22 cellular contexts compared by ENCODE assay signal in genomic region chr3:50817756-50818518, GRCh38.
DNase-seq lines count a peak whose midpoint lies in the region; ATAC-seq and TF ChIP-seq lines count a peak whose summit lies in the region.
"Had no signal": no experiment of that assay in that cellular context is flagged by ENCODE, and none has a peak within 500 bp of the region (broad histone marks: within the 10 kb centered on the region; RNA-seq: fewer than 3 reads in every experiment).

No MANE protein-coding gene starts in this region.

- H3K9me3 ChIP-seq in HEK293 (ENCODE audit: control insufficient read depth, insufficient read depth, low read depth, low read length) (no peaks in the 10 kb centered on the region), iPS-15b (ENCODE audit: control insufficient read depth, insufficient read depth, low read length) (no peaks in the 10 kb centered on the region)
- H3K9me3 ChIP-seq: SJSA1 had no signal

- TF ChIP-seq CTCF in HEK293 (tag by site-specific recombination; IDR thresholded peaks at IDR 0.05), result no peak

- H3K4me3 ChIP-seq in HEK293 (ENCODE audit: low read depth, low read length), result no peak overlapping the region
- H3K4me3 ChIP-seq in iPS-15b (ENCODE audit: low read depth, low read length), result no peak overlapping the region
- H3K4me3 ChIP-seq: GM12878, SJSA1 had no signal

- DNase-seq in ELF-1 (ENCODE audit: low read depth, low spot score) (peak; percentile 61), cerebellar cortex (ENCODE audit: low spot score) (peak; percentile 22), SKM-1 treated with dmso at 0.1 percent for 144 hours (lab: John Stamatoyannopoulos, UW; ENCODE audit: unreplicated experiment) (no peak), NCI-H2227 treated with DMSO at 0.1 percent for 48 hours (lab: John Stamatoyannopoulos, UW) (no peak)
- DNase-seq in activated CD8-positive, alpha-beta memory T cell treated with anti-CD3 and anti-CD28 coated beads, Interleukin-2, amount 50 U/mL, for 48 hours, result no peak
- DNase-seq: COR-L47, DMS153, EL, KBM-7, NCI-H1092 treated with DMSO at 0.1 percent for 48 hours, NCI-H187, NCI-H2171 treated with DMSO at 0.1 percent for 48 hours, NCI-H510A, OCI-M1, T-cell had no signal

- H3K36me3 ChIP-seq in HEK293 (ENCODE audit: control insufficient read depth in 2 of 2, insufficient read depth in 1 of 2, low read length in 2 of 2), result no peaks in the 10 kb centered on the region
- H3K36me3 ChIP-seq in iPS-15b (ENCODE audit: control insufficient read depth, insufficient read depth, low read length), result no peaks in the 10 kb centered on the region
- H3K36me3 ChIP-seq: SJSA1 had no signal

- CTCF ChIA-PET in HEK293 (lab: Yijun Ruan, JAX), result no interaction called here

- POLR2A ChIA-PET in HEK293 (lab: Yijun Ruan, JAX), result no interaction called here

- ATAC-seq in GM21737 (IDR thresholded peaks at IDR 0.05; ENCODE audit: unreplicated experiment), result no peak
- ATAC-seq: GM12878, T-cell had no signal

- no peak overlapping the region for H3K27ac ChIP-seq in HEK293 (ENCODE audit: extremely low read depth, low read depth, low read length)
- H3K27ac ChIP-seq: C4-2B, RWPE1, SJSA1 had no signal

- H3K27me3 ChIP-seq in iPS-15b (ENCODE audit: control insufficient read depth, insufficient read depth, low read length), result no peaks in the 10 kb centered on the region
- H3K27me3 ChIP-seq: SJSA1 had no signal

- H3K4me1 ChIP-seq in HEK293 (ENCODE audit: control insufficient read depth, insufficient read depth, low read length) (peaks cover 3% of the 10 kb centered on the region; the same call in 1 of the 2 replicates), iPS-15b (ENCODE audit: control insufficient read depth, insufficient read depth, low read length) (peaks cover 25% of the 10 kb centered on the region)
- H3K4me1 ChIP-seq: SJSA1 had no signal

- H3K9ac ChIP-seq in iPS-15b (ENCODE audit: low read depth, low read length), result peak overlapping the region; percentile 16

TF ChIP-seq in HEK293, 187 proteins besides CTCF, POLR2A, EP300 and RAD21:
- TF ChIP-seq ZNF10 (tag by site-specific recombination; IDR thresholded peaks at IDR 0.05) (no peak), PRDM6 (tag by site-specific recombination; IDR thresholded peaks at IDR 0.05) (0 out of 2 replicates have a peak, but pooled peaks have one; percentile 34), ZNF341 (tag by site-specific recombination; IDR thresholded peaks at IDR 0.05; ENCODE audit: low read depth) (no peak), ZNF768 (tag by site-specific recombination; IDR thresholded peaks at IDR 0.05) (no peak), ZNF585B (tag by site-specific recombination; IDR thresholded peaks at IDR 0.05) (no peak), ZIC2 (tag by site-specific recombination; IDR thresholded peaks at IDR 0.05) (0 out of 2 replicates have a peak, but pooled peaks have one; percentile 30), ZNF426 (tag by site-specific recombination; IDR thresholded peaks at IDR 0.05) (no peak), ZNF561 (tag by site-specific recombination; IDR thresholded peaks at IDR 0.05; ENCODE audit: borderline replicate concordance) (no peak), ZNF692 (tag by site-specific recombination; IDR thresholded peaks at IDR 0.05) (no peak), FEZF1 (tag by site-specific recombination; IDR thresholded peaks at IDR 0.05) (peak; percentile 20; the same call in 1 of the 2 replicates), ZNF449 (tag by site-specific recombination; IDR thresholded peaks at IDR 0.05) (peak; percentile 48)
- TF ChIP-seq, protein P1, sequence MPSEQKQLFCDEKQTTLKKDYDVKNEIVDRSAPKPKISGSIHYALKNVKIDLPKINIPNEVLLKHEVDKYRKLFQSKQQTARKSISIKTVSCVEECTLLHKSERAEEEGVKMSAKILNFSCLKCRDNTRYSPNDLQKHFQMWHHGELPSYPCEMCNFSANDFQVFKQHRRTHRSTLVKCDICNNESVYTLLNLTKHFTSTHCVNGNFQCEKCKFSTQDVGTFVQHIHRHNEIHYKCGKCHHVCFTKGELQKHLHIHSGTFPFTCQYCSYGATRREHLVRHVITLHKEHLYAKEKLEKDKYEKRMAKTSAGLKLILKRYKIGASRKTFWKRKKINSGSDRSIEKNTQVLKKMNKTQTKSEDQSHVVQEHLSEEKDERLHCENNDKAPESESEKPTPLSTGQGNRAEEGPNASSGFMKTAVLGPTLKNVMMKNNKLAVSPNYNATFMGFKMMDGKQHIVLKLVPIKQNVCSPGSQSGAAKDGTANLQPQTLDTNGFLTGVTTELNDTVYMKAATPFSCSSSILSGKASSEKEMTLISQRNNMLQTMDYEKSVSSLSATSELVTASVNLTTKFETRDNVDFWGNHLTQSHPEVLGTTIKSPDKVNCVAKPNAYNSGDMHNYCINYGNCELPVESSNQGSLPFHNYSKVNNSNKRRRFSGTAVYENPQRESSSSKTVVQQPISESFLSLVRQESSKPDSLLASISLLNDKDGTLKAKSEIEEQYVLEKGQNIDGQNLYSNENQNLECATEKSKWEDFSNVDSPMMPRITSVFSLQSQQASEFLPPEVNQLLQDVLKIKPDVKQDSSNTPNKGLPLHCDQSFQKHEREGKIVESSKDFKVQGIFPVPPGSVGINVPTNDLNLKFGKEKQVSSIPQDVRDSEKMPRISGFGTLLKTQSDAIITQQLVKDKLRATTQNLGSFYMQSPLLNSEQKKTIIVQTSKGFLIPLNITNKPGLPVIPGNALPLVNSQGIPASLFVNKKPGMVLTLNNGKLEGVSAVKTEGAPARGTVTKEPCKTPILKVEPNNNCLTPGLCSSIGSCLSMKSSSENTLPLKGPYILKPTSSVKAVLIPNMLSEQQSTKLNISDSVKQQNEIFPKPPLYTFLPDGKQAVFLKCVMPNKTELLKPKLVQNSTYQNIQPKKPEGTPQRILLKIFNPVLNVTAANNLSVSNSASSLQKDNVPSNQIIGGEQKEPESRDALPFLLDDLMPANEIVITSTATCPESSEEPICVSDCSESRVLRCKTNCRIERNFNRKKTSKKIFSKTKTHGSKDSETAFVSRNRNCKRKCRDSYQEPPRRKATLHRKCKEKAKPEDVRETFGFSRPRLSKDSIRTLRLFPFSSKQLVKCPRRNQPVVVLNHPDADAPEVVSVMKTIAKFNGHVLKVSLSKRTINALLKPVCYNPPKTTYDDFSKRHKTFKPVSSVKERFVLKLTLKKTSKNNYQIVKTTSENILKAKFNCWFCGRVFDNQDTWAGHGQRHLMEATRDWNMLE (tag by site-specific recombination; conservative IDR thresholded peaks at IDR 0.05; ENCODE audit: low read depth), result no peak
- TF ChIP-seq, protein P2, sequence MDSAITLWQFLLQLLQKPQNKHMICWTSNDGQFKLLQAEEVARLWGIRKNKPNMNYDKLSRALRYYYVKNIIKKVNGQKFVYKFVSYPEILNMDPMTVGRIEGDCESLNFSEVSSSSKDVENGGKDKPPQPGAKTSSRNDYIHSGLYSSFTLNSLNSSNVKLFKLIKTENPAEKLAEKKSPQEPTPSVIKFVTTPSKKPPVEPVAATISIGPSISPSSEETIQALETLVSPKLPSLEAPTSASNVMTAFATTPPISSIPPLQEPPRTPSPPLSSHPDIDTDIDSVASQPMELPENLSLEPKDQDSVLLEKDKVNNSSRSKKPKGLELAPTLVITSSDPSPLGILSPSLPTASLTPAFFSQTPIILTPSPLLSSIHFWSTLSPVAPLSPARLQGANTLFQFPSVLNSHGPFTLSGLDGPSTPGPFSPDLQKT (IDR thresholded peaks at IDR 0.05; ENCODE audit: borderline replicate concordance, low read depth, low read length), result no peak

Comparison
In these comparisons a context has a peak if more than half of its experiments do, and no peak if none do; other contexts are left out.
1. DNase-seq: peak in ELF-1 (single experiment) and cerebellar cortex (single experiment); none in SKM-1 treated with dmso at 0.1 percent for 144 hours (single experiment), NCI-H2227 treated with DMSO at 0.1 percent for 48 hours (single experiment) and activated CD8-positive, alpha-beta memory T cell treated with anti-CD3 and anti-CD28 coated beads, Interleukin-2, amount 50 U/mL, for 48 hours (single experiment).